13 cellular contexts compared by ENCODE assay signal in the genomic region with DNA sequence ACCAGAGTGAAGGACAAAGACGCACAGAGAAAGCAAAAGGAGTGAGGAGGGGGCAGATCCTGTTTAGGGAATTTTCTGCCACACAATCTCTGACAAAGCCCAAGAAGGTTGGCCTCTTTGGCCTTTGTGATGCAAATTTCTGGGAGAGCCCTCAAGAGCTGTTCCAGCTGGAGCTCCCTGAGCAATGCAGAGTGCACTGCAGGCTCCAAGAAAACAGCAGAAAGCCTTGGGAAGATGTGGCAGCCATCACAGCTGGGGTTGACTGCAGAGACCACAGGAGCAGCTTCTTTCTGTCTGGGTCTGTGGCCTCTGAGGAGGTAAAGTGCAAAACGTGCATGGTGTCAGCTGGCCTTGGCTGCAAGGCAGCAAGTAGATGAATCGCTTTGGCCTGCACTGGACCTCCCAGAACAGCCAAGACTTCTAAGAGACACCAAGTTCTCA.
DNase-seq lines count a peak whose midpoint lies in the region; ATAC-seq and TF ChIP-seq lines count a peak whose summit lies in the region.
"Had no signal": no experiment of that assay in that cellular context is flagged by ENCODE, and none has a peak within 500 bp of the region (broad histone marks: within the 10 kb centered on the region; RNA-seq: fewer than 3 reads in every experiment).

No MANE protein-coding gene starts in this region.

- DNase-seq in NCI-H2227 (lab: John Stamatoyannopoulos, UW; ENCODE audit: unreplicated experiment) (peak; percentile 55), mesendoderm (peak; percentile 98), NAMALWA (ENCODE audit: low spot score) (no peak), DMS79 treated with DMSO at 0.1 percent for 48 hours (lab: John Stamatoyannopoulos, UW) (no peak), NCI-H1930 (lab: John Stamatoyannopoulos, UW) (no peak)
- DNase-seq: activated naive CD4-positive, alpha-beta T cell treated with Interleukin-2 at 50 U/mL for 16 hours; EL; stimulated activated CD4-positive, alpha-beta T cell treated with anti-CD3 and anti-CD28 coated beads, Interleukin-4, amount 100 ng/mL, for 1 hour had no signal

- H3K4ac ChIP-seq in mesendoderm (ENCODE audit: low read depth, low read length): no peak overlapping the region

- no peak overlapping the region for H3K23ac ChIP-seq in mesendoderm (ENCODE audit: low read length)

- H3K79me2 ChIP-seq in mesendoderm (ENCODE audit: control insufficient read depth, insufficient read depth, low read length): no peaks in the 10 kb centered on the region

- no peak for TF ChIP-seq CTCF in gastroesophageal sphincter (IDR thresholded peaks at IDR 0.05)

- TF ChIP-seq EP300 in gastroesophageal sphincter (IDR thresholded peaks at IDR 0.05): no peak

- H3K36me3 ChIP-seq in gastroesophageal sphincter: no peaks in the 10 kb centered on the region
- no peaks in the 10 kb centered on the region for H3K36me3 ChIP-seq in mesendoderm (ENCODE audit: control insufficient read depth, insufficient read depth, low read length)

- peak overlapping the region; percentile 80 for H3K56ac ChIP-seq in mesendoderm (ENCODE audit: low read length)

- no peak overlapping the region for H2AK5ac ChIP-seq in mesendoderm (ENCODE audit: low read length)

- peak overlapping the region; percentile 75 for H3K18ac ChIP-seq in mesendoderm (ENCODE audit: low read length)

- no peak overlapping the region for H2BK120ac ChIP-seq in mesendoderm (ENCODE audit: low read depth, low read length)

- H3K4me1 ChIP-seq in gastroesophageal sphincter: peaks cover 0 to 6% (median 6%) of the 10 kb centered on the region in 3 donors
- H3K4me1 ChIP-seq in mesendoderm (ENCODE audit: control insufficient read depth, low read depth, low read length): peaks cover 5% of the 10 kb centered on the region

- TF ChIP-seq POLR2A in gastroesophageal sphincter (IDR thresholded peaks at IDR 0.05): no peak

- H3K79me1 ChIP-seq in mesendoderm (ENCODE audit: low read length): no peaks in the 10 kb centered on the region

- 33 to 41% methylated on average over 2 to 3 of the region's 3 CpGs for WGBS in gastroesophageal sphincter (ENCODE audit: low coverage in 1 of 2), 2 donors
- no CpG with 5 or more reads among the region's 3 CpGs for WGBS in mesendoderm (ENCODE audit: extremely low coverage, insufficient coverage, low lambda C conversion rate)

- peak; percentile 59 for ATAC-seq in gastroesophageal sphincter
- ATAC-seq: stimulated activated effector memory CD8-positive, alpha-beta T cell treated with anti-CD3 and anti-CD28 coated beads, Interleukin-12 subunit alpha, Interleukin-12 subunit beta, amount 100 ng/mL, for 72 hours had no signal

- no peak overlapping the region for H3K9ac ChIP-seq in mesendoderm (ENCODE audit: low read length)
- H3K9ac ChIP-seq: BLaER1 treated with 17β-estradiol and CSF1 and Interleukin-3, amounts not matched to agents 10 nM and 100 nM had no signal

- no peak overlapping the region for H2BK15ac ChIP-seq in mesendoderm (replicated peaks; ENCODE audit: low read depth)

- H3K27ac ChIP-seq in gastroesophageal sphincter (peak overlapping the region in 3 of 4 donors; percentile 37 to 52 (median 42)), mesendoderm (ENCODE audit: low read depth, low read length) (peak overlapping the region; percentile 86), temporal lobe (ENCODE audit: low read depth, low read length) (peak overlapping the region; percentile 84)
- H3K27ac ChIP-seq: BLaER1 treated with 17β-estradiol and CSF1 and Interleukin-3, amounts not matched to agents 10 nM and 100 nM; SK-N-MC had no signal

- H3K4me2 ChIP-seq in mesendoderm (ENCODE audit: low read length): no peak overlapping the region
- H3K4me2 ChIP-seq: BLaER1 treated with 17β-estradiol and CSF1 and Interleukin-3, amounts not matched to agents 10 nM and 100 nM had no signal

- no peak overlapping the region for H4K8ac ChIP-seq in mesendoderm (ENCODE audit: low read depth, low read length)

- H3K9me3 ChIP-seq in gastroesophageal sphincter: no peaks in the 10 kb centered on the region

- no peaks in the 10 kb centered on the region for H3K27me3 ChIP-seq in gastroesophageal sphincter
- H3K27me3 ChIP-seq in mesendoderm (ENCODE audit: insufficient read depth, low read length, poor library complexity): no peaks in the 10 kb centered on the region
- H3K27me3 ChIP-seq: BLaER1 treated with 17β-estradiol and CSF1 and Interleukin-3, amounts not matched to agents 10 nM and 100 nM had no signal

- H3K4me3 ChIP-seq in gastroesophageal sphincter: no peak overlapping the region
- H3K4me3 ChIP-seq in mesendoderm (ENCODE audit: low read length): no peak overlapping the region
- H3K4me3 ChIP-seq: BLaER1 treated with 17β-estradiol and CSF1 and Interleukin-3, amounts not matched to agents 10 nM and 100 nM; SK-N-MC had no signal

- no peak overlapping the region for H4K5ac ChIP-seq in mesendoderm (ENCODE audit: low read length)

- peak overlapping the region; percentile 72 for H2BK5ac ChIP-seq in mesendoderm (ENCODE audit: low read length)

Comparison
In these comparisons a context has a peak if more than half of its experiments do, and no peak if none do; other contexts are left out.
1. DNase-seq: peak in NCI-H2227 (single experiment) and mesendoderm (single experiment); none in NAMALWA (single experiment), DMS79 treated with DMSO at 0.1 percent for 48 hours (single experiment) and NCI-H1930 (0 of 2).
2. Peak in every context shown above with its lines, with median percentiles within 50 percentile points of each other: H3K27ac ChIP-seq.